ENCODE assay signal across 20 cellular contexts in genomic region chr7:121046009-121046408, GRCh38. TPM values are rescaled to one million over a fixed set of nuclear protein-coding genes. Genes with fewer than 3 reads are reported as not detected.
"Had no signal": no experiment of that assay in that cellular context is flagged by ENCODE, and none has a peak within 500 bp of the region (broad histone marks: within the 10 kb centered on the region; RNA-seq: fewer than 3 reads in every experiment).

No MANE protein-coding gene starts in this region.

- H3K9me3 ChIP-seq: SK-N-SH had no signal

- H3K27ac ChIP-seq: RWPE1 had no signal

- DNase-seq: IMR-90, NCI-H1092, NCI-H1105 treated with DMSO at 0.1 percent for 48 hours, NCI-H1417 treated with DMSO at 0.1 percent for 48 hours, NCI-H187, NCI-H2029, NCI-H2081 treated with DMSO at 0.1 percent for 48 hours, NCI-H2171, NCI-H226, NCI-H446, NCI-H510A, NCI-H524 treated with DMSO at 0.1 percent for 48 hours, NCI-H69, NCI-H774, SHP77, SK-N-SH, SW 1271 had no signal

RNA-seq across cellular contexts. Expression of gene CPED1, which starts 57.5 kb away (rescaled TPM):
- total RNA-seq: HT-29, MCF 10A had no signal
